In the genomic region with DNA sequence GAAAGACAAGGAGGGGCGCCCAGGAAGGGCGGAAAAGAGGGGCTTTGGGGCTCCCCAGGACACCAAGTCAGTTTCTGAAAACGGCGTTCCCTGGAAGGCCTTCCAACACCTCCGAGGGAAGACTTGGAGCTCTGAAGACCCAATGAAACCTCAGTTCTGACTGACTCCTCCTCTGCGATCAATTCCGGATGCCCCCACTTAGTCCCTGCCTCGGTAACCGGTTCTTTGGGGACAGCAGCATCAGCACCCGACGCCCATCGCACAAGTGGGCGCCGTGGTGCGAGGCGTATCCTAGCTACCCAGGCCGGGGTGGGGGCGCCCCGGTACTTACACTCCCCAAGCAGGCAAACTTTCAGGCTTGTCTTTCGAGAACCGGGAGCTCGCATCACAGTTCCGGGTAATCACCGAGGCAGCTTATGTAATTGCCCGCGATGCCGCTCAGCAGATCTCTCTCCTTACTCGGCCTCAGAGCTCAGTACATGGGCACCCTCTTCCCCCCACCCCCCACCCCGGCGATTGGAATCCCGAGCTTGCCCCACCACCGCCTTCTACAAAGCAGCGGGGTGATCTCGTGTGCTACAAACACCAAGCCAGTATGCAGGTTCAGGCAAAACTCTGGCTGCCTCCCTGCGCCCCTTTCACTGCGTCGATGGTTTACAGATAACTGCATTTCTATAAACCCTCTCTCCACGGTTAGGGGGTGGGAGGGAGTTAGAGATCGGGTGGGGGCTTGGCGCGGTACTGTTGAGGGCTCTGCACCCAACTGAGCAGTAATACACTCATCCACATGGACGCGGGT, we compare ENCODE assay signal across 8 cellular contexts. TPM values are rescaled to one million over a fixed set of nuclear protein-coding genes. Genes with fewer than 3 reads are reported as not detected.
DNase-seq lines count a peak whose midpoint lies in the region; ATAC-seq and TF ChIP-seq lines count a peak whose summit lies in the region.

No MANE protein-coding gene starts in this region.

- ATAC-seq in T-helper 17 cell (no peak), HG03097 (IDR thresholded peaks at IDR 0.05; ENCODE audit: low FRiP score, unreplicated experiment) (no peak)

- peaks cover 0 to 68% (median 11%) of the 10 kb centered on the region in 4 donors for H3K27me3 ChIP-seq in esophagus muscularis mucosa

- H3K9me3 Mint-ChIP-seq in activated T-cell treated with anti-CD3 and anti-CD28 coated beads, Interleukin-2, amount 50 U/mL, for 24 hours = no peaks in the 10 kb centered on the region

- H3K4me1 ChIP-seq in esophagus muscularis mucosa = peaks cover 44 to 73% (median 71%) of the 10 kb centered on the region in 4 donors

- WGBS in esophagus muscularis mucosa = 7% methylated on average over 28 of the region's 43 CpGs

- no peak for TF ChIP-seq POLR2A in esophagus muscularis mucosa (IDR thresholded peaks at IDR 0.05; ENCODE audit: low read depth)

- H3K4me3 ChIP-seq in esophagus muscularis mucosa = peak overlapping the region; percentile 63 to 84 (median 67)

- intact Hi-C loops in esophagus muscularis mucosa (cut with DNase I) = no loop called here

- no peaks in the 10 kb centered on the region for H3K36me3 ChIP-seq in esophagus muscularis mucosa

- DNase-seq in DMS53 (lab: John Stamatoyannopoulos, UW) = peak; percentile 87
- peak; percentile 49 for DNase-seq in NCI-H2171 (lab: John Stamatoyannopoulos, UW)
- DNase-seq in esophagus muscularis mucosa (ENCODE audit: extremely low spot score) = no peak
- peak in 32 of 56 donors; percentile 19 to 80 (median 43) for DNase-seq in nucleus accumbens (lab: John Stamatoyannopoulos, UW)
- no peak for DNase-seq in T-helper 17 cell
- DNase-seq in effector CD4-positive, alpha-beta T cell = no peak
- no peak for DNase-seq in activated T-cell treated with anti-CD3 and anti-CD28 coated beads, Interleukin-2, amount 50 U/mL, for 24 hours

- H3K27ac Mint-ChIP-seq in T-helper 17 cell = no peak overlapping the region
- H3K27ac Mint-ChIP-seq in activated T-cell treated with anti-CD3 and anti-CD28 coated beads, Interleukin-2, amount 50 U/mL, for 24 hours = no peak overlapping the region

- TF ChIP-seq CTCF in esophagus muscularis mucosa (IDR thresholded peaks at IDR 0.05) = no peak

- peak overlapping the region; percentile 85 to 90 (median 88) for H3K27ac ChIP-seq in esophagus muscularis mucosa (replicated peaks in 1 of 4)

- no peak overlapping the region for H3K4me3 Mint-ChIP-seq in T-helper 17 cell
- H3K4me3 Mint-ChIP-seq in activated T-cell treated with anti-CD3 and anti-CD28 coated beads, Interleukin-2, amount 50 U/mL, for 24 hours = no peak overlapping the region

- H3K27me3 Mint-ChIP-seq in T-helper 17 cell = peaks cover 66% of the 10 kb centered on the region
- peaks cover 86% of the 10 kb centered on the region for H3K27me3 Mint-ChIP-seq in activated T-cell treated with anti-CD3 and anti-CD28 coated beads, Interleukin-2, amount 50 U/mL, for 24 hours

- H3K9me3 ChIP-seq in esophagus muscularis mucosa (no peaks in the 10 kb centered on the region), T-helper 17 cell (ENCODE audit: control insufficient read depth, low read length, poor library complexity, severe bottlenecking) (no peaks in the 10 kb centered on the region)

- H3K4me1 Mint-ChIP-seq in T-helper 17 cell = peaks cover 9% of the 10 kb centered on the region
- H3K4me1 Mint-ChIP-seq in activated T-cell treated with anti-CD3 and anti-CD28 coated beads, Interleukin-2, amount 50 U/mL, for 24 hours (ENCODE audit: low read depth) = peaks cover 16% of the 10 kb centered on the region

- H3K36me3 Mint-ChIP-seq in T-helper 17 cell (ENCODE audit: low read depth) = peaks cover 5% of the 10 kb centered on the region
- no peaks in the 10 kb centered on the region for H3K36me3 Mint-ChIP-seq in activated T-cell treated with anti-CD3 and anti-CD28 coated beads, Interleukin-2, amount 50 U/mL, for 24 hours (ENCODE audit: low read depth)

- no peak for TF ChIP-seq EP300 in esophagus muscularis mucosa (IDR thresholded peaks at IDR 0.05)

RNA-seq across cellular contexts. Expression of gene TENM4, which starts 2.0 kb away (rescaled TPM):
- total RNA-seq in esophagus muscularis mucosa (1 to 10 TPM; 4.1 to 9.6 (median 8.0) TPM), T-helper 17 cell (under 1 TPM; 0.31 to 0.97 TPM)

Comparison
In these comparisons a context has a peak if more than half of its experiments do, and no peak if none do; other contexts are left out.
1. DNase-seq: peak in DMS53 (single experiment), NCI-H2171 (single experiment) and nucleus accumbens (32 of 56); none in esophagus muscularis mucosa (single experiment), T-helper 17 cell (0 of 3), effector CD4-positive, alpha-beta T cell (single experiment) and activated T-cell treated with anti-CD3 and anti-CD28 coated beads, Interleukin-2, amount 50 U/mL, for 24 hours (single experiment).